Comparison of ENCODE assay signal across 20 cellular contexts in the genomic region with DNA sequence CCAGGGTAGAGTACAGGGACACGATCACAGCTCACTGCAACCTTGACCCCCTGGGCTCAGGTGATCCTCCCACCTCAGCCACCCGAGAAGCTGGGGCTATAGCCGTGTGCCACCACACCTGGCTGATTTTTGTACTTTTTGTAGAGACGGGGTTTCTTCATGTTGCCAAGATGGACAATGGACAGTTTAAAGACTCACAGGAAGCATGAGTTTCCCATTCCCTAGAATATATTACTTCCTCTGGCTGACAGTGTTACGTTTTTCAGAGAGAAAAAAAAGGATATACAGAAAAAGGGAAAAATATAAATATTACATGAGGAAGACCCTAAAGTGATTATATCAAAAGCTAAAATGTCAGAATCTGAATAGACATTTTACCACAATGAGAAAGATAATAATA.
DNase-seq lines count a peak whose midpoint lies in the region; ATAC-seq and TF ChIP-seq lines count a peak whose summit lies in the region.
"Had no signal": no experiment of that assay in that cellular context is flagged by ENCODE, and none has a peak within 500 bp of the region (broad histone marks: within the 10 kb centered on the region; RNA-seq: fewer than 3 reads in every experiment).

No MANE protein-coding gene starts in this region.

- H3K27me3 ChIP-seq in GM23338 (ENCODE audit: insufficient read depth), result no peaks in the 10 kb centered on the region
- no peaks in the 10 kb centered on the region for H3K27me3 ChIP-seq in GM23248 (replicated peaks; ENCODE audit: insufficient read depth)
- H3K27me3 ChIP-seq in ovary, result no peaks in the 10 kb centered on the region
- H3K27me3 ChIP-seq in tibial nerve, result no peaks in the 10 kb centered on the region
- H3K27me3 ChIP-seq: BE2C, BLaER1 had no signal

- no peak overlapping the region for H3K27ac Mint-ChIP-seq in GM23338
- peak overlapping the region; percentile 19 for H3K27ac Mint-ChIP-seq in T-helper 17 cell
- H3K27ac Mint-ChIP-seq: CD14-positive monocyte had no signal

- in situ Hi-C loops in GM23248 (cut with MboI), result no loop called here

- H4K20me1 ChIP-seq in GM23338 (replicated peaks; ENCODE audit: insufficient read depth) (no peaks in the 10 kb centered on the region), GM23248 (ENCODE audit: insufficient read depth) (0 out of 2 replicates have a peak, but pooled peaks cover 10% of the 10 kb centered on the region)

- H3K27ac ChIP-seq in GM23338 (ENCODE audit: low read depth) (no peak overlapping the region), GM23248 (no peak overlapping the region), ovary (no peak overlapping the region), tibial nerve (no peak overlapping the region)
- H3K27ac ChIP-seq: BLaER1 had no signal

- H3K4me3 ChIP-seq in GM23338, result no peak overlapping the region
- no peak overlapping the region for H3K4me3 ChIP-seq in GM23248
- H3K4me3 ChIP-seq in ovary, result no peak overlapping the region
- H3K4me3 ChIP-seq in tibial nerve, result no peak overlapping the region
- H3K4me3 ChIP-seq: BLaER1 had no signal

- H3K36me3 Mint-ChIP-seq in GM23338 (ENCODE audit: low read depth) (peaks cover 10% of the 10 kb centered on the region; the same call in 2 of the 3 replicates), T-helper 17 cell (ENCODE audit: low read depth) (no peaks in the 10 kb centered on the region)

- peaks cover 5% of the 10 kb centered on the region for H3K27me3 Mint-ChIP-seq in GM23338 (ENCODE audit: insufficient read depth, low read depth, poor library complexity)
- H3K27me3 Mint-ChIP-seq in T-helper 17 cell, result no peaks in the 10 kb centered on the region
- H3K27me3 Mint-ChIP-seq: CD4-positive, alpha-beta memory T cell; CD4-positive, CD25-positive, alpha-beta regulatory T cell; CD8-positive, alpha-beta memory T cell had no signal

- 0 out of 2 replicates have a peak overlapping the region, but pooled peaks have one; percentile 25 for H3K4me2 ChIP-seq in GM23338
- no peak overlapping the region for H3K4me2 ChIP-seq in GM23248 (ENCODE audit: unreplicated experiment)
- H3K4me2 ChIP-seq: BLaER1 had no signal

- peaks cover 50% of the 10 kb centered on the region for H3K4me1 ChIP-seq in GM23338 (ENCODE audit: insufficient read depth)
- H3K4me1 ChIP-seq in GM23248 (ENCODE audit: insufficient read depth), result peaks cover 26% of the 10 kb centered on the region
- peaks cover 7% of the 10 kb centered on the region for H3K4me1 ChIP-seq in ovary (ENCODE audit: insufficient read depth)
- H3K4me1 ChIP-seq in tibial nerve, result peaks cover 0 to 27% (median 0%) of the 10 kb centered on the region in 4 donors
- H3K4me1 ChIP-seq: BE2C, BLaER1 had no signal

- H2AFZ ChIP-seq in GM23338, result no peak overlapping the region
- H2AFZ ChIP-seq in GM23248, result no peak overlapping the region

- intact Hi-C loops in ovary (cut with DNase I), result no loop called here

- H3F3A ChIP-seq in GM23338 (replicated peaks; ENCODE audit: low read depth) (no peaks in the 10 kb centered on the region), GM23248 (ENCODE audit: insufficient read depth) (peaks cover 5% of the 10 kb centered on the region)

- H3K9ac ChIP-seq in GM23248, result no peak overlapping the region
- H3K9ac ChIP-seq: BLaER1 had no signal

- no peak for TF ChIP-seq POLR2A in ovary (IDR thresholded peaks at IDR 0.05)
- no peak for TF ChIP-seq POLR2A in tibial nerve (IDR thresholded peaks at IDR 0.05)

- no peak for TF ChIP-seq EP300 in ovary (IDR thresholded peaks at IDR 0.05)
- no peak for TF ChIP-seq EP300 in tibial nerve (IDR thresholded peaks at IDR 0.05)

- ATAC-seq in GM23338, result peak; percentile 22; the same call in 1 of the 3 replicates
- ATAC-seq in T-helper 17 cell, result no peak

- 90 to 98% methylated on average over 5 of the region's 5 CpGs for WGBS in GM23248 (ENCODE audit: low coverage in 1 of 2, low lambda C conversion rate in 2 of 2, missing lambda C conversion rate in 2 of 2), 2 experiments
- 76 to 92% (median 88%) methylated on average over 5 of the region's 5 CpGs for WGBS in ovary, 3 donors
- WGBS in tibial nerve, 2 donors, result 72 to 76% methylated on average over 5 of the region's 5 CpGs

- H3K36me3 ChIP-seq in GM23338 (ENCODE audit: insufficient read depth) (no peaks in the 10 kb centered on the region), GM23248 (ENCODE audit: low read depth) (0 out of 2 replicates have a peak, but pooled peaks cover 4% of the 10 kb centered on the region), ovary (no peaks in the 10 kb centered on the region), tibial nerve (no peaks in the 10 kb centered on the region)
- H3K36me3 ChIP-seq: BE2C had no signal

- peaks cover 63% of the 10 kb centered on the region for H3K79me2 ChIP-seq in GM23338 (replicated peaks; ENCODE audit: insufficient read depth)
- H3K79me2 ChIP-seq in GM23248 (ENCODE audit: insufficient read depth), result peaks cover 96% of the 10 kb centered on the region

- H3K9me3 ChIP-seq in T-helper 17 cell (ENCODE audit: control insufficient read depth, low read length, poor library complexity, severe bottlenecking), result no peaks in the 10 kb centered on the region
- H3K9me3 ChIP-seq in GM23248 (ENCODE audit: low read depth), result no peaks in the 10 kb centered on the region
- no peaks in the 10 kb centered on the region for H3K9me3 ChIP-seq in ovary
- no peaks in the 10 kb centered on the region for H3K9me3 ChIP-seq in tibial nerve
- H3K9me3 ChIP-seq: BE2C, BLaER1 had no signal

- H3K4me3 Mint-ChIP-seq in GM23338, result no peak overlapping the region
- H3K4me3 Mint-ChIP-seq in T-helper 17 cell, result no peak overlapping the region
- H3K4me3 Mint-ChIP-seq: CD14-positive monocyte; CD4-positive, alpha-beta memory T cell; CD4-positive, CD25-positive, alpha-beta regulatory T cell; CD8-positive, alpha-beta memory T cell had no signal

- DNase-seq in GM23338 (ENCODE audit: low spot score) (no peak), T-helper 17 cell (no peak), dermis blood vessel endothelial cell (peak; percentile 37), GM23248 (no peak), ovary (no peak), tibial nerve (ENCODE audit: low spot score in 2 of 2) (no peak)
- DNase-seq in effector CD4-positive, alpha-beta T cell, result no peak
- DNase-seq: 8988T; ACHN; BE2C; C1 segment of cervical spinal cord; Calu3; CD4-positive, alpha-beta memory T cell; CD4-positive, CD25-positive, alpha-beta regulatory T cell; CD8-positive, alpha-beta memory T cell; COR-L47; DMS79 treated with DMSO at 0.1 percent for 48 hours; GF-D8 had no signal

- peaks cover 58% of the 10 kb centered on the region for H3K4me1 Mint-ChIP-seq in GM23338
- peaks cover 18% of the 10 kb centered on the region for H3K4me1 Mint-ChIP-seq in T-helper 17 cell
- H3K4me1 Mint-ChIP-seq: CD14-positive monocyte had no signal

- H3K9me2 ChIP-seq in GM23338 (ENCODE audit: insufficient read depth), result no peaks in the 10 kb centered on the region
- H3K9me2 ChIP-seq in GM23248 (ENCODE audit: insufficient read depth), result no peaks in the 10 kb centered on the region

- no peaks in the 10 kb centered on the region for H3K9me3 Mint-ChIP-seq in GM23338
- H3K9me3 Mint-ChIP-seq: CD14-positive monocyte; CD4-positive, alpha-beta memory T cell; CD4-positive, CD25-positive, alpha-beta regulatory T cell; CD8-positive, alpha-beta memory T cell had no signal

- no peak for TF ChIP-seq CTCF in GM23338 (conservative IDR thresholded peaks at IDR 0.05; ENCODE audit: low read depth in 2 of 2)
- TF ChIP-seq CTCF in ovary (IDR thresholded peaks at IDR 0.05), result no peak
- TF ChIP-seq CTCF in tibial nerve (IDR thresholded peaks at IDR 0.05), result no peak

TF ChIP-seq in GM23338, 12 proteins besides CTCF, POLR2A, EP300 and RAD21 (continues in another document):
- TF ChIP-seq NANOG (IDR thresholded peaks at IDR 0.05; ENCODE audit: borderline replicate concordance) (no peak), STAT1 (IDR thresholded peaks at IDR 0.05; ENCODE audit: unreplicated experiment) (no peak), POLR2AphosphoS5 (IDR thresholded peaks at IDR 0.05; ENCODE audit: low read depth) (no peak), CREB1 (CRISPR knock-in tag; IDR thresholded peaks at IDR 0.05; ENCODE audit: low read depth) (no peak), ZNF331 (CRISPR knock-in tag; IDR thresholded peaks at IDR 0.05; ENCODE audit: low read depth) (no peak), JUNB (IDR thresholded peaks at IDR 0.05; ENCODE audit: unreplicated experiment) (no peak), ZNF114 (CRISPR knock-in tag; IDR thresholded peaks at IDR 0.05) (no peak)
- TF ChIP-seq, protein P1, sequence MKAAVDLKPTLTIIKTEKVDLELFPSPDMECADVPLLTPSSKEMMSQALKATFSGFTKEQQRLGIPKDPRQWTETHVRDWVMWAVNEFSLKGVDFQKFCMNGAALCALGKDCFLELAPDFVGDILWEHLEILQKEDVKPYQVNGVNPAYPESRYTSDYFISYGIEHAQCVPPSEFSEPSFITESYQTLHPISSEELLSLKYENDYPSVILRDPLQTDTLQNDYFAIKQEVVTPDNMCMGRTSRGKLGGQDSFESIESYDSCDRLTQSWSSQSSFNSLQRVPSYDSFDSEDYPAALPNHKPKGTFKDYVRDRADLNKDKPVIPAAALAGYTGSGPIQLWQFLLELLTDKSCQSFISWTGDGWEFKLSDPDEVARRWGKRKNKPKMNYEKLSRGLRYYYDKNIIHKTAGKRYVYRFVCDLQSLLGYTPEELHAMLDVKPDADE (IDR thresholded peaks at IDR 0.05), result no peak
